ENCODE assay signal across 8 cellular contexts in genomic region chr19:1705367-1705766, GRCh38. TPM values are rescaled to one million over a fixed set of nuclear protein-coding genes. Genes with fewer than 3 reads are reported as not detected.
"Had no signal": no experiment of that assay in that cellular context is flagged by ENCODE, and none has a peak within 500 bp of the region (broad histone marks: within the 10 kb centered on the region; RNA-seq: fewer than 3 reads in every experiment).

No MANE protein-coding gene starts in this region.

- FAIRE-seq: H1, H54 had no signal

- ATAC-seq: GM23338 had no signal

- H3K4me3 Mint-ChIP-seq: GM23338, H9, IgD-negative memory B cell had no signal

- DNase-seq: H9, HCEC 1CT, KG1 had no signal

- H3K9me3 Mint-ChIP-seq: H9 had no signal

- H3K4me3 ChIP-seq: GM23338 had no signal

- H2AFZ ChIP-seq: GM23338 had no signal

- H3K27ac Mint-ChIP-seq: GM23338, H9, IgD-negative memory B cell had no signal

- H3K4me2 ChIP-seq: GM23338 had no signal

RNA-seq across cellular contexts. Expression of gene ONECUT3, which starts 47.9 kb away (rescaled TPM):
- total RNA-seq: GM23338, H1, HT-29 had no signal
- polyA plus RNA-seq: GM23338, H1, IgD-negative memory B cell had no signal
